In genomic region chr15:61195116-61196002, GRCh38 we compare ENCODE assay signal across 8 cellular contexts. TPM values are rescaled to one million over a fixed set of nuclear protein-coding genes. Genes with fewer than 3 reads are reported as not detected.
DNase-seq lines count a peak whose midpoint lies in the region; ATAC-seq and TF ChIP-seq lines count a peak whose summit lies in the region.

No MANE protein-coding gene starts in this region.

- H3K4me2 ChIP-seq in BLaER1: peak overlapping the region; percentile 57; the same call in 1 of the 2 replicates
- no peak overlapping the region for H3K4me2 ChIP-seq in OCI-LY7 (ENCODE audit: low read length)

- no peak overlapping the region for H3K9ac ChIP-seq in BLaER1

- intact Hi-C loops in OCI-LY7 (cut with micrococcal nuclease; ENCODE audit: unreplicated experiment): loop anchor here (10.0 kb wide), 1 partner anchor 611 kb away; no protein-coding TSS in a partner anchor

- H3K4me1 ChIP-seq in BLaER1 (peaks cover 21% of the 10 kb centered on the region), OCI-LY7 (ENCODE audit: insufficient read depth, low read length, poor library complexity, severe bottlenecking) (no peaks in the 10 kb centered on the region)

- no peak for ATAC-seq in activated CD4-positive, CD25-positive, alpha-beta regulatory T cell treated with anti-CD3 and anti-CD28 coated beads, Interleukin-2, amount 50 U/mL, for 24 hours
- no peak for ATAC-seq in HG03378 (IDR thresholded peaks at IDR 0.05; ENCODE audit: unreplicated experiment)

- H3K4me3 ChIP-seq in BLaER1 (no peak overlapping the region), OCI-LY7 (ENCODE audit: low read depth, low read length, poor library complexity, severe bottlenecking) (no peak overlapping the region), epithelial cell of esophagus (ENCODE audit: low read length) (no peak overlapping the region)

- CTCF ChIA-PET in OCI-LY7 (lab: Charles Lee; ENCODE audit: unreplicated experiment): no interaction called here

- no peaks in the 10 kb centered on the region for H3K36me3 ChIP-seq in BLaER1
- no peaks in the 10 kb centered on the region for H3K36me3 ChIP-seq in OCI-LY7 (ENCODE audit: insufficient read depth, low read length)

- TF ChIP-seq CTCF in GM12874 (IDR thresholded peaks at IDR 0.05; ENCODE audit: insufficient read depth, low read depth, low read length): peak; percentile 82
- peak; percentile 80 for TF ChIP-seq CTCF in OCI-LY7 (conservative IDR thresholded peaks at IDR 0.05; ENCODE audit: low read length)
- TF ChIP-seq CTCF in epithelial cell of esophagus (IDR thresholded peaks at IDR 0.05; ENCODE audit: insufficient read depth, low read depth, low read length, missing control alignments): peak; percentile 70

- H2AFZ ChIP-seq in OCI-LY7 (ENCODE audit: low read length): no peak overlapping the region

- DNase-seq in OCI-LY7 (ENCODE audit: low spot score) (peak; percentile 58), epithelial cell of esophagus (ENCODE audit: low read depth) (peak; percentile 51), pons (ENCODE audit: low spot score) (peak; percentile 11), medulla oblongata (ENCODE audit: extremely low spot score) (no peak)

- H4K20me1 ChIP-seq in BLaER1 (no peaks in the 10 kb centered on the region), OCI-LY7 (ENCODE audit: insufficient read depth, low read length) (no peaks in the 10 kb centered on the region)

- H3K9me3 ChIP-seq in BLaER1 (no peaks in the 10 kb centered on the region), OCI-LY7 (ENCODE audit: low read length) (no peaks in the 10 kb centered on the region)

- no peaks in the 10 kb centered on the region for H3K27me3 ChIP-seq in BLaER1

- POLR2A ChIA-PET in OCI-LY7 (lab: Charles Lee): interaction anchor here (0.5 kb wide), 1 partner anchor 156 kb away, joined by 4 read pairs; no protein-coding TSS in a partner anchor

- H3K9me2 ChIP-seq in OCI-LY7 (ENCODE audit: insufficient read depth, low read length): no peaks in the 10 kb centered on the region

- H3K27ac ChIP-seq in BLaER1: no peak overlapping the region
- H3K27ac ChIP-seq in OCI-LY7 (ENCODE audit: low read depth, low read length, poor library complexity, severe bottlenecking): no peak overlapping the region

- H3K79me2 ChIP-seq in OCI-LY7 (ENCODE audit: insufficient read depth, low read depth, low read length): no peaks in the 10 kb centered on the region

- BruUV-seq in OCI-LY7 (replicated peaks; lab: Mats Ljungman, UMichigan): no TSS peak

RNA-seq across cellular contexts. Expression of gene RORA, which starts 33.7 kb away (rescaled TPM):
- total RNA-seq in OCI-LY7 (2014; rRNA removed; shearing (Covaris generic)): 0.25 and 0.64 TPM in 2 replicates
- total RNA-seq in OCI-LY7 (2022): 0.52 and 2.0 TPM in 2 replicates
